Comparison of ENCODE assay signal across 22 cellular contexts in the genomic region with DNA sequence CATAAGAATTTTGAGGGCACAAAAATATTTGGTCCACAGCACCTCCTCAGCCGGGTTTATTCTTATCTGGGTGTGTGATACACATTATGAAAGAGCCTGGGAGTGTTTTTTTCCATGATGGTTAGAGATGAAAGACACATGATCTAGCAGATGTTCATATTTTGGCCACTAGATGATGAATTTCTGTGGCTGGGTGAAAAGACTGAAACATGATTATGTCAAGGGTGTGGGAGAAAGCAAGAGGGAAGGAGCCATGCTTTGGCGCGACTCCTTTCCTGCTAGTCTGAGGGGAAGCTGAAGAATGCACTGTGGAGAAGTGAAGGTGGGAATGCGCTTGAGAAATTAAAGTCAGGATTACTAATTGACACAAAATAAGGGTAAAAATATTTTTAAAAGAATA.
"Had no signal": no experiment of that assay in that cellular context is flagged by ENCODE, and none has a peak within 500 bp of the region (broad histone marks: within the 10 kb centered on the region; RNA-seq: fewer than 3 reads in every experiment).

No MANE protein-coding gene starts in this region.

- H3K36me3 Mint-ChIP-seq: immature natural killer cell; naive B cell; natural killer cell treated with Interleukin-12 subunit alpha and Interleukin-12 subunit beta and Interleukin-15 and Interleukin-18, amount 100 ng/mL, for 72 hours; neural progenitor cell had no signal

- DNase-seq: dorsolateral prefrontal cortex; effector CD4-positive, alpha-beta T cell; hypothalamus; immature natural killer cell; left ventricle myocardium superior; lower lobe of right lung; naive B cell; right lobe of liver; stimulated activated CD4-positive, alpha-beta T cell treated with anti-CD3 and anti-CD28 coated beads, Interleukin-12 subunit alpha, Interleukin-12 subunit beta, amount 100 ng/mL, for 4 hours; stimulated activated CD4-positive, alpha-beta T cell treated with anti-CD3 and anti-CD28 coated beads, Interleukin-1b, Interleukin-23, amount 100 ng/mL, for 48 hours; stimulated activated CD4-positive, alpha-beta T cell treated with anti-CD3 and anti-CD28 coated beads, Interleukin-4, amount 100 ng/mL, for 1 hour; stimulated activated CD8-positive, alpha-beta memory T cell treated with anti-CD3 and anti-CD28 coated beads, Interleukin-4, amount 100 ng/mL, for 48 hours; stimulated activated naive CD4-positive, alpha-beta T cell; stimulated activated naive CD8-positive, alpha-beta T cell treated with anti-CD3 and anti-CD28 coated beads, Interleukin-15, amount 100 ng/mL, for 72 hours; thyroid gland; trophoblast cell had no signal

- H3K27ac Mint-ChIP-seq: immature natural killer cell; naive B cell; natural killer cell treated with Interleukin-12 subunit alpha and Interleukin-12 subunit beta and Interleukin-15 and Interleukin-18, amount 100 ng/mL, for 72 hours; neural progenitor cell; progenitor cell of endocrine pancreas; stimulated activated naive CD8-positive, alpha-beta T cell treated with anti-CD3 and anti-CD28 coated beads, Interleukin-15, amount 100 ng/mL, for 72 hours had no signal

- H3K4me3 ChIP-seq: dorsolateral prefrontal cortex, lower lobe of right lung, neural progenitor cell, right lobe of liver, smooth muscle cell, thyroid gland, vagina had no signal

- H3K27ac ChIP-seq: lower lobe of right lung, neural progenitor cell, parathyroid adenoma, right lobe of liver, thyroid gland, vagina had no signal

- ATAC-seq: left ventricle myocardium superior; lower lobe of right lung; natural killer cell treated with Interleukin-12 subunit alpha and Interleukin-12 subunit beta and Interleukin-15 and Interleukin-18, amount 100 ng/mL, for 72 hours; right lobe of liver; stimulated activated naive CD8-positive, alpha-beta T cell treated with anti-CD3 and anti-CD28 coated beads, Interleukin-15, amount 100 ng/mL, for 72 hours had no signal

- H3K4me1 Mint-ChIP-seq: immature natural killer cell, naive B cell had no signal

- H3K9me3 Mint-ChIP-seq: immature natural killer cell; naive B cell; natural killer cell treated with Interleukin-12 subunit alpha and Interleukin-12 subunit beta and Interleukin-15 and Interleukin-18, amount 100 ng/mL, for 72 hours had no signal

- H3K4me3 Mint-ChIP-seq: immature natural killer cell; naive B cell; natural killer cell treated with Interleukin-12 subunit alpha and Interleukin-12 subunit beta and Interleukin-15 and Interleukin-18, amount 100 ng/mL, for 72 hours; stimulated activated naive CD8-positive, alpha-beta T cell treated with anti-CD3 and anti-CD28 coated beads, Interleukin-15, amount 100 ng/mL, for 72 hours had no signal

- H3K27me3 Mint-ChIP-seq: progenitor cell of endocrine pancreas had no signal
